ENCODE assay signal across 34 cellular contexts in genomic region chr5:157800109-157800508, GRCh38.
"Had no signal": no experiment of that assay in that cellular context is flagged by ENCODE, and none has a peak within 500 bp of the region (broad histone marks: within the 10 kb centered on the region; RNA-seq: fewer than 3 reads in every experiment).

No MANE protein-coding gene starts in this region.

- H3K4me3 ChIP-seq: adrenal gland, ascending aorta, body of pancreas, breast epithelium, cardiac muscle cell had no signal

- H3K27me3 ChIP-seq: adrenal gland, ascending aorta, body of pancreas, brain microvascular endothelial cell, breast epithelium, cardiac muscle cell had no signal

- ATAC-seq: activated naive CD4-positive, alpha-beta T cell treated with anti-CD3 and anti-CD28 coated beads, Interleukin-2, amount 50 U/mL, for 72 hours; activated naive CD8-positive, alpha-beta T cell treated with anti-CD3 and anti-CD28 coated beads, Interleukin-2, amount 50 U/mL, for 24 hours; activated T-cell treated with anti-CD3 and anti-CD28 coated beads, Interleukin-2, amount 50 U/mL, for 4 hours; activated T-cell treated with anti-CD3 and anti-CD28 coated beads, Interleukin-2, amount 50 U/mL, for 72 hours; activated T-helper 17 cell treated with anti-CD3 and anti-CD28 coated beads, Interleukin-2, amount 50 U/mL, for 72 hours; body of pancreas had no signal

- H3K27ac ChIP-seq: adrenal gland, ascending aorta, body of pancreas, brain microvascular endothelial cell, breast epithelium, cardiac muscle cell had no signal

- FAIRE-seq: astrocyte, bronchial epithelial cell had no signal

- H3K9me3 ChIP-seq: adrenal gland, ascending aorta, breast epithelium had no signal

- DNase-seq: activated effector memory CD4-positive, alpha-beta T cell treated with anti-CD3 and anti-CD28 coated beads, Interleukin-2, amount 50 U/mL, for 16 hours; activated effector memory CD4-positive, alpha-beta T cell treated with Interleukin-2 at 50 U/mL for 16 hours; activated gamma-delta T cell; activated gamma-delta T cell treated with Interleukin-2 at 50 U/mL for 16 hours; activated naive CD4-positive, alpha-beta T cell; activated naive CD4-positive, alpha-beta T cell treated with anti-CD3 and anti-CD28 coated beads for 36 hours; activated naive CD4-positive, alpha-beta T cell treated with anti-CD3 and anti-CD28 coated beads, Interleukin-2, amount 10 ng/mL, durations not matched to agents 7 days and 5 days; activated naive CD4-positive, alpha-beta T cell treated with anti-CD3 and anti-CD28 coated beads, Interleukin-2, amount 50 U/mL, for 16 hours; activated naive CD4-positive, alpha-beta T cell treated with Interleukin-2 at 50 U/mL for 16 hours; activated naive CD8-positive, alpha-beta T cell treated with anti-CD3 and anti-CD28 coated beads for 36 hours; activated naive CD8-positive, alpha-beta T cell treated with anti-CD3 and anti-CD28 coated beads, Interleukin-2, amount 10 ng/mL, durations not matched to agents 7 days and 5 days; activated naive CD8-positive, alpha-beta T cell treated with anti-CD3 and anti-CD28 coated beads, Interleukin-2, amount 50 U/mL, for 24 hours; activated T-cell treated with anti-CD3 and anti-CD28 coated beads, Interleukin-2, amount 50 U/mL, for 1 hour; activated T-cell treated with anti-CD3 and anti-CD28 coated beads, Interleukin-2, amount 50 U/mL, for 24 hours; activated T-cell treated with anti-CD3 and anti-CD28 coated beads, Interleukin-2, amount 50 U/mL, for 4 hours; activated T-cell treated with anti-CD3 and anti-CD28 coated beads, Interleukin-2, amount 50 U/mL, for 48 hours; activated T-cell treated with anti-CD3 and anti-CD28 coated beads, Interleukin-2, amount 50 U/mL, for 72 hours; adrenal gland; amniotic stem cell; amygdala; anterior cingulate cortex; aorta; body of pancreas; brain microvascular endothelial cell; caudate nucleus; central memory CD4-positive, alpha-beta T cell; cerebellar nuclear complex had no signal

- H3K4me1 ChIP-seq: ascending aorta, body of pancreas, breast epithelium had no signal
